ENCODE assay signal across 12 cellular contexts in the genomic region with DNA sequence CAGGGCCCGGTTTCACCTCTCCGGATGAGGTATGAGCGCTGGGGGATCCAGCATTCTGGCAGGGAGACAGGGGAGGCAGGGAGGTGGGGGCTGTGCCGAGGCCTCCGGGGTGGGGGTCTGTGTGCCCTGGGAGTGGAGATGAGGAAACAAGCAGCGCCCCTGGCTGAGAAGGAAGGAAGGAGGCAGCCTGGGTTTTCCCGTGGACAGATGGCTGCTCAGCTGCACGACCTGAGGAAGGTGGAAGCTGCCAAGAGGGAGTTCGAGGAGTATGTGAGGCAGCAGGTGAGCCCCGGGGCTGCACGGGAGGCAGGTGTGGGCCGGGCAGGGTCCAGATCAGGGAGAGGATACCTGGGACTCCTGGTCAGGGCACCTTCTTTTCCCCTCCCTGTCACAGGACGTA. TPM values are rescaled to one million over a fixed set of nuclear protein-coding genes. Genes with fewer than 3 reads are reported as not detected.
DNase-seq lines count a peak whose midpoint lies in the region; ATAC-seq and TF ChIP-seq lines count a peak whose summit lies in the region.
"Had no signal": no experiment of that assay in that cellular context is flagged by ENCODE, and none has a peak within 500 bp of the region (broad histone marks: within the 10 kb centered on the region; RNA-seq: fewer than 3 reads in every experiment).

No MANE protein-coding gene starts in this region.

- no peaks in the 10 kb centered on the region for H3K79me2 ChIP-seq in smooth muscle cell (ENCODE audit: low read depth)

- H3K4me3 ChIP-seq in WERI-Rb-1 (ENCODE audit: low read depth, low read length) = no peak overlapping the region
- H3K4me3 ChIP-seq in smooth muscle cell = no peak overlapping the region
- H3K4me3 ChIP-seq: BLaER1 treated with 17β-estradiol and CSF1 and Interleukin-3, amounts not matched to agents 10 nM and 100 nM had no signal

- H3K9ac ChIP-seq in smooth muscle cell (ENCODE audit: low read depth) = no peak overlapping the region
- H3K9ac ChIP-seq: BLaER1 treated with 17β-estradiol and CSF1 and Interleukin-3, amounts not matched to agents 10 nM and 100 nM had no signal

- H4K20me1 ChIP-seq in smooth muscle cell (ENCODE audit: low read depth) = no peaks in the 10 kb centered on the region

- H3K27me3 ChIP-seq in WERI-Rb-1 (ENCODE audit: insufficient read depth, low read depth, severe bottlenecking) (no peaks in the 10 kb centered on the region), smooth muscle cell (ENCODE audit: low read depth) (no peaks in the 10 kb centered on the region)
- H3K27me3 ChIP-seq: BLaER1 treated with 17β-estradiol and CSF1 and Interleukin-3, amounts not matched to agents 10 nM and 100 nM had no signal

- H3K9me3 ChIP-seq in WERI-Rb-1 (ENCODE audit: severe bottlenecking) (no peaks in the 10 kb centered on the region), smooth muscle cell (replicated peaks; ENCODE audit: low read depth) (no peaks in the 10 kb centered on the region)
- H3K9me3 ChIP-seq: BLaER1 treated with 17β-estradiol and CSF1 and Interleukin-3, amounts not matched to agents 10 nM and 100 nM had no signal

- no peak overlapping the region for H3K4me2 ChIP-seq in smooth muscle cell
- H3K4me2 ChIP-seq: BLaER1 treated with 17β-estradiol and CSF1 and Interleukin-3, amounts not matched to agents 10 nM and 100 nM had no signal

- H3F3A ChIP-seq in smooth muscle cell (ENCODE audit: low read depth) = peaks cover 2% of the 10 kb centered on the region

- H3K4me1 ChIP-seq in smooth muscle cell (ENCODE audit: low read depth) = peaks cover 7% of the 10 kb centered on the region
- H3K4me1 ChIP-seq: BLaER1 treated with 17β-estradiol and CSF1 and Interleukin-3, amounts not matched to agents 10 nM and 100 nM had no signal

- ATAC-seq in HG02885 (IDR thresholded peaks at IDR 0.05; ENCODE audit: poor library complexity, unreplicated experiment) = no peak
- ATAC-seq in HG03135 (IDR thresholded peaks at IDR 0.05; ENCODE audit: unreplicated experiment) = no peak

- H3K27ac ChIP-seq in WERI-Rb-1 (no peak overlapping the region), smooth muscle cell (ENCODE audit: low read depth) (no peak overlapping the region)
- H3K27ac ChIP-seq: BLaER1 treated with 17β-estradiol and CSF1 and Interleukin-3, amounts not matched to agents 10 nM and 100 nM; HL-60 had no signal

- H2AFZ ChIP-seq in smooth muscle cell (ENCODE audit: low read depth) = no peak overlapping the region

- 94% methylated on average over 10 of the region's 13 CpGs for WGBS in smooth muscle cell (ENCODE audit: low lambda C conversion rate)

- DNase-seq in NCI-H82 (lab: John Stamatoyannopoulos, UW) (peak; percentile 31), NCI-H82 treated with DMSO at 0.1 percent for 48 hours (lab: John Stamatoyannopoulos, UW; ENCODE audit: unreplicated experiment) (no peak), WERI-Rb-1 (no peak), islet precursor cell (peak; percentile 50), smooth muscle cell (lab: John Stamatoyannopoulos, UW; ENCODE audit: unreplicated experiment) (no peak)
- DNase-seq: 8988T; CD4-positive, CD25-positive, alpha-beta regulatory T cell; DMS79 had no signal

- H3K36me3 ChIP-seq in WERI-Rb-1 (no peaks in the 10 kb centered on the region), smooth muscle cell (ENCODE audit: low read depth) (no peaks in the 10 kb centered on the region)
- H3K36me3 ChIP-seq: BLaER1 treated with 17β-estradiol and CSF1 and Interleukin-3, amounts not matched to agents 10 nM and 100 nM had no signal

- TF ChIP-seq CTCF in WERI-Rb-1 (IDR thresholded peaks at IDR 0.05; ENCODE audit: low read depth, low read length) (peak; percentile 11; the same call in 1 of the 2 replicates), smooth muscle cell (IDR thresholded peaks at IDR 0.05; ENCODE audit: borderline replicate concordance, insufficient read depth, poor library complexity, severe bottlenecking) (no peak)

RNA-seq across cellular contexts. Expression of gene RNF112, which starts 4.3 kb away (rescaled TPM):
- total RNA-seq in smooth muscle cell = 4.6 and 7.4 TPM in 2 replicates
- polyA plus RNA-seq in smooth muscle cell = 3.5 and 7.2 TPM in 2 replicates
- polyA plus RNA-seq: CD4-positive, CD25-positive, alpha-beta regulatory T cell had no signal

RNA-seq across cellular contexts. Expression of gene MFAP4, which starts 28.3 kb away (rescaled TPM):
- total RNA-seq in smooth muscle cell = 580 and 618 TPM in 2 replicates
- polyA plus RNA-seq in smooth muscle cell = 960 and 1,738 TPM in 2 replicates
- total RNA-seq: CD4-positive, CD25-positive, alpha-beta regulatory T cell had no signal
- polyA plus RNA-seq: CD4-positive, CD25-positive, alpha-beta regulatory T cell had no signal

RNA-seq across cellular contexts. Expression of gene MAPK7, which starts 37.0 kb away (rescaled TPM):
- total RNA-seq in smooth muscle cell = 9.1 and 14.7 TPM in 2 replicates
- polyA plus RNA-seq in smooth muscle cell = 34.5 and 36.3 TPM in 2 replicates

RNA-seq across cellular contexts. Expression of gene B9D1, which starts 52.8 kb away (rescaled TPM):
- 21.6 and 21.9 TPM in 2 replicates for total RNA-seq in smooth muscle cell
- 30.0 and 45.5 TPM in 2 replicates for polyA plus RNA-seq in smooth muscle cell

Comparison
In these comparisons a context has a peak if more than half of its experiments do, and no peak if none do; other contexts are left out.
1. DNase-seq: peak in NCI-H82 (single experiment) and islet precursor cell (single experiment); none in NCI-H82 treated with DMSO at 0.1 percent for 48 hours (single experiment), WERI-Rb-1 (single experiment) and smooth muscle cell (single experiment).